In genomic region chr12:93441617-93442410, GRCh38 we compare ENCODE assay signal across 2 cellular contexts.
A peak's percentile ranks its signal among the peaks of the same experiment; 100 is the strongest.
TF ChIP-seq lines count a peak whose summit lies in the region.

A gene with protein sequence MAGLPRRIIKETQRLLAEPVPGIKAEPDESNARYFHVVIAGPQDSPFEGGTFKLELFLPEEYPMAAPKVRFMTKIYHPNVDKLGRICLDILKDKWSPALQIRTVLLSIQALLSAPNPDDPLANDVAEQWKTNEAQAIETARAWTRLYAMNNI (minus strand): TSS chr12:93441947. CDS start chr12:93441884, 63 bp downstream.

TF ChIP-seq in IMR-90, 13 proteins besides CTCF, POLR2A, EP300 and RAD21:
- TF ChIP-seq SMC3 (IDR thresholded peaks at IDR 0.05; ENCODE audit: low read depth, low read length) (peak; percentile 24; the same call in 1 of the 2 replicates), USF2 (IDR thresholded peaks at IDR 0.05; ENCODE audit: low read depth, low read length) (no peak), MXI1 (IDR thresholded peaks at IDR 0.05; ENCODE audit: borderline replicate concordance, low read depth, low read length) (peak; percentile 62; the same call in 1 of the 2 replicates), CHD1 (IDR thresholded peaks at IDR 0.05; ENCODE audit: low read depth, low read length) (no peak), MAFK (IDR thresholded peaks at IDR 0.05; ENCODE audit: low read depth, low read length) (no peak), BHLHE40 (IDR thresholded peaks at IDR 0.05; ENCODE audit: low read depth, low read length) (peak; percentile 75), FOS (IDR thresholded peaks at IDR 0.05; ENCODE audit: low read depth, low read length) (no peak), RCOR1 (IDR thresholded peaks at IDR 0.05; ENCODE audit: insufficient replicate concordance, low read length) (no peak), MAZ (IDR thresholded peaks at IDR 0.05; ENCODE audit: borderline replicate concordance, low read depth, low read length) (peak; percentile 85; the same call in 1 of the 2 replicates), CEBPB (IDR thresholded peaks at IDR 0.05; ENCODE audit: low read depth, low read length) (no peak), NFE2L2 (IDR thresholded peaks at IDR 0.05; ENCODE audit: low read depth, low read length) (no peak), RFX5 (IDR thresholded peaks at IDR 0.05; ENCODE audit: low read depth, low read length) (no peak), ELK1 (IDR thresholded peaks at IDR 0.05; ENCODE audit: borderline replicate concordance, low read depth, low read length) (no peak)

TF ChIP-seq in endothelial cell of umbilical vein, 7 proteins besides CTCF, POLR2A, EP300 and RAD21:
- TF ChIP-seq MAX (IDR thresholded peaks at IDR 0.05; ENCODE audit: insufficient read depth, insufficient read length) (peak; percentile 56), MYC (IDR thresholded peaks at IDR 0.05; ENCODE audit: low read depth, low read length) (no peak), POLR2AphosphoS5 (IDR thresholded peaks at IDR 0.05; ENCODE audit: insufficient read depth, low read depth, low read length) (peak; percentile 79), GATA2 (IDR thresholded peaks at IDR 0.05; ENCODE audit: insufficient read depth, insufficient read length, low read depth, low read length) (no peak), EZH2 (IDR thresholded peaks at IDR 0.05; ENCODE audit: borderline replicate concordance, low read depth, low read length, severe bottlenecking) (no peak), JUN (IDR thresholded peaks at IDR 0.05; ENCODE audit: borderline replicate concordance, insufficient read depth, insufficient read length, low read depth) (no peak), FOS (IDR thresholded peaks at IDR 0.05; ENCODE audit: borderline replicate concordance, insufficient read depth, low read length) (no peak)
